19 cellular contexts compared by ENCODE assay signal in the genomic region with DNA sequence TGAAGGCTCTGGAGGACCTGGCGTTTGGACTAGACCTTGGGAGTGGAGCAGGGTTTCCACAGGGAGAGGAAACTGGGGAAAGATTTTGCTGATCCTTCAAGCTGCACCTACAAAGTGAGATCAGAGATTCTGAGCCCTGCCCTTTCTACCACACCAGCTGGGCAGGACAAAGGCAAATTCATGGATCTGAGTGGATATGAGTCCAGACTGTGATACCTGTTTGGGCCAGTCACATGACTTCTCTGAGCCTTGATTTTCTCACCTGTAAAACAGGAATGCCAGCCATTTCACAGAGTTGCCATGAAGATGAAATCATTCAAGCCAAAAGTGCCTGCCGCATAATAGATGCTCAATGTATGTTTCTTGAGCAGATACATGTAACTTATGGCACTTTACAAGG. TPM values are rescaled to one million over a fixed set of nuclear protein-coding genes. Genes with fewer than 3 reads are reported as not detected.
DNase-seq lines count a peak whose midpoint lies in the region; ATAC-seq and TF ChIP-seq lines count a peak whose summit lies in the region.
"Had no signal": no experiment of that assay in that cellular context is flagged by ENCODE, and none has a peak within 500 bp of the region (broad histone marks: within the 10 kb centered on the region; RNA-seq: fewer than 3 reads in every experiment).

No MANE protein-coding gene starts in this region.

- peaks cover 3% of the 10 kb centered on the region for H3K36me3 ChIP-seq in CD8-positive, alpha-beta T cell (ENCODE audit: insufficient read depth, low read length)
- H3K36me3 ChIP-seq in esophagus squamous epithelium (peaks cover 0 to 4% (median 0%) of the 10 kb centered on the region in 3 donors), thoracic aorta (no peaks in the 10 kb centered on the region), Karpas-422 (ENCODE audit: insufficient read depth, low read length) (peaks cover 11% of the 10 kb centered on the region), upper lobe of right lung (no peaks in the 10 kb centered on the region)

- no peak overlapping the region for H3K4me3 ChIP-seq in CD8-positive, alpha-beta T cell (ENCODE audit: low read depth, low read length)
- H3K4me3 ChIP-seq in esophagus squamous epithelium (no peak overlapping the region), thoracic aorta (no peak overlapping the region), Karpas-422 (ENCODE audit: low read length) (no peak overlapping the region), upper lobe of right lung (no peak overlapping the region)
- H3K4me3 ChIP-seq: A549 had no signal

- no peaks in the 10 kb centered on the region for H3K4me1 ChIP-seq in CD8-positive, alpha-beta T cell (ENCODE audit: insufficient read depth, low read length)
- H3K4me1 ChIP-seq in esophagus squamous epithelium (peaks cover 32 to 76% (median 40%) of the 10 kb centered on the region in 3 donors), thoracic aorta (ENCODE audit: control insufficient read depth in 1 of 2, low read depth in 2 of 2) (peaks cover 39 to 58% of the 10 kb centered on the region in 2 donors), Karpas-422 (ENCODE audit: low read length) (no peaks in the 10 kb centered on the region), upper lobe of right lung (peaks cover 51% of the 10 kb centered on the region)

- H3K4me1 Mint-ChIP-seq in CD8-positive, alpha-beta T cell (ENCODE audit: low read depth) = peaks cover 30% of the 10 kb centered on the region

- H3K27ac Mint-ChIP-seq in CD8-positive, alpha-beta T cell = peak overlapping the region; percentile 32

- CTCF ChIA-PET in CD8-positive, alpha-beta T cell (lab: Charles Lee) = interaction anchor here (1.4 kb wide), 1 partner anchor 43 kb away, joined by 4 read pairs; no protein-coding TSS in a partner anchor
- CTCF ChIA-PET in RWPE1 (lab: Yijun Ruan, JAX) = interaction anchor here (0.8 to 2.5 kb wide), 4 partner anchors 12 to 81 kb away, joined by 3 to 16 read pairs (median 6); no protein-coding TSS in a partner anchor

- no peaks in the 10 kb centered on the region for H3K9me2 ChIP-seq in Karpas-422 (replicated peaks; ENCODE audit: insufficient read depth, low read length)

- H3K9ac ChIP-seq in Karpas-422 (ENCODE audit: low read length) = no peak overlapping the region

- H3K36me3 Mint-ChIP-seq in CD8-positive, alpha-beta T cell = peaks cover 19% of the 10 kb centered on the region

- POLR2A ChIA-PET in CD8-positive, alpha-beta T cell (lab: Charles Lee) = no interaction called here
- POLR2A ChIA-PET in RWPE1 (lab: Yijun Ruan, JAX; ENCODE audit: low non-redundant PET) = no interaction called here

- H3K9me3 ChIP-seq in CD8-positive, alpha-beta T cell (ENCODE audit: low read length) = no peaks in the 10 kb centered on the region
- no peaks in the 10 kb centered on the region for H3K9me3 ChIP-seq in esophagus squamous epithelium
- H3K9me3 ChIP-seq in thoracic aorta = no peaks in the 10 kb centered on the region
- no peaks in the 10 kb centered on the region for H3K9me3 ChIP-seq in Karpas-422 (ENCODE audit: low read length)
- H3K9me3 ChIP-seq in upper lobe of right lung = no peaks in the 10 kb centered on the region
- H3K9me3 ChIP-seq: A549 had no signal

- H3K27me3 Mint-ChIP-seq in CD8-positive, alpha-beta T cell (ENCODE audit: low read depth) = no peaks in the 10 kb centered on the region

- no peaks in the 10 kb centered on the region for H3K9me3 Mint-ChIP-seq in CD8-positive, alpha-beta T cell
- H3K9me3 Mint-ChIP-seq: HFFc6 had no signal

- H3K4me3 Mint-ChIP-seq in CD8-positive, alpha-beta T cell = no peak overlapping the region

- WGBS in esophagus squamous epithelium, 2 donors = 75 to 90% methylated on average over 2 of the region's 2 CpGs

- no peak for TF ChIP-seq POLR2A in esophagus squamous epithelium (IDR thresholded peaks at IDR 0.05)

- no peaks in the 10 kb centered on the region for H4K20me1 ChIP-seq in Karpas-422 (ENCODE audit: insufficient read depth, low read depth, low read length)

- intact Hi-C loops in CD8-positive, alpha-beta T cell (cut with DNase I, micrococcal nuclease) = no loop called here
- intact Hi-C loops in esophagus squamous epithelium (cut with DNase I) = no loop called here
- intact Hi-C loops in upper lobe of right lung (cut with DNase I) = no loop called here

- H2AFZ ChIP-seq in Karpas-422 (ENCODE audit: low read length) = no peak overlapping the region

- no peak for TF ChIP-seq CTCF in CD8-positive, alpha-beta T cell (IDR thresholded peaks at IDR 0.05)
- TF ChIP-seq CTCF in RWPE1 (conservative IDR thresholded peaks at IDR 0.05; ENCODE audit: low read depth) (no peak), esophagus squamous epithelium (IDR thresholded peaks at IDR 0.05) (no peak), thoracic aorta (IDR thresholded peaks at IDR 0.05) (no peak), upper lobe of right lung (IDR thresholded peaks at IDR 0.05) (no peak)

- no peak for ATAC-seq in CD8-positive, alpha-beta T cell
- ATAC-seq in thoracic aorta (ENCODE audit: insufficient number of reproducible peaks, low FRiP score, low read depth) (no peak), upper lobe of right lung (no peak), left lobe of liver (no peak)
- ATAC-seq: A549, SK-N-SH treated with all-trans-retinoic acid at 6 μM for 48 hours had no signal

- H3K27me3 ChIP-seq in CD8-positive, alpha-beta T cell (ENCODE audit: insufficient read depth, low read length) = no peaks in the 10 kb centered on the region
- H3K27me3 ChIP-seq in esophagus squamous epithelium (peaks cover 0 to under 1% (median 0%) of the 10 kb centered on the region in 4 donors), thoracic aorta (replicated peaks; ENCODE audit: insufficient read depth) (no peaks in the 10 kb centered on the region), Karpas-422 (ENCODE audit: low read length) (no peaks in the 10 kb centered on the region), upper lobe of right lung (no peaks in the 10 kb centered on the region)

- DNase-seq in CD8-positive, alpha-beta T cell = no peak
- DNase-seq in RWPE1 (ENCODE audit: low spot score) (no peak), esophagus squamous epithelium (lab: John Stamatoyannopoulos, UW) (no peak), thoracic aorta (ENCODE audit: low spot score) (no peak), Karpas-422 (no peak), upper lobe of right lung (no peak), foreskin melanocyte (no peak), left lobe of liver (ENCODE audit: low spot score) (no peak)
- DNase-seq: C1 segment of cervical spinal cord, DMS79 treated with DMSO at 0.1 percent for 48 hours, HFFc6, NCI-H1105, NCI-H2107, NCI-H510A treated with DMSO at 0.1 percent for 48 hours, NCI-H82, RPMI8226, SIG-M5 had no signal

- no peaks in the 10 kb centered on the region for H3K79me2 ChIP-seq in Karpas-422 (ENCODE audit: low read length)

- no peak overlapping the region for H3K27ac ChIP-seq in CD8-positive, alpha-beta T cell (ENCODE audit: low read depth, low read length)
- H3K27ac ChIP-seq in RWPE1 (peak overlapping the region; percentile 76; the same call in 1 of the 2 replicates), esophagus squamous epithelium (peak overlapping the region; percentile 75 to 88 (median 84)), thoracic aorta (peak overlapping the region; percentile 78 to 92), Karpas-422 (ENCODE audit: low read length) (no peak overlapping the region), upper lobe of right lung (no peak overlapping the region)
- H3K27ac ChIP-seq: A549 had no signal

- no peak overlapping the region for H3K4me2 ChIP-seq in Karpas-422 (ENCODE audit: low read depth, low read length, poor library complexity, severe bottlenecking)
- H3K4me2 ChIP-seq: A549 had no signal

RNA-seq across cellular contexts. Expression of a gene that starts 4.9 kb away (rescaled TPM):
- total RNA-seq in CD8-positive, alpha-beta T cell = 100 to 1,000 TPM; 209 to 213 TPM
- total RNA-seq in esophagus squamous epithelium = 10 to 100 TPM; 29.2 to 85.3 (median 35.1) TPM
- 10 to 100 TPM; 21.7 to 22.8 TPM for total RNA-seq in thoracic aorta
- total RNA-seq in Karpas-422 (2014; rRNA removed; shearing (Covaris generic); ENCODE audit: low replicate concordance) = 27.2 and 29.5 TPM in 2 replicates
- total RNA-seq in upper lobe of right lung = 37.6 TPM
- 13.1 TPM for total RNA-seq in left lobe of liver

RNA-seq across cellular contexts. Expression of a gene that starts 32.1 kb away (rescaled TPM):
- total RNA-seq in CD8-positive, alpha-beta T cell = 10 to 100 TPM; 24.6 to 25.2 TPM
- total RNA-seq in esophagus squamous epithelium (10 to 100 TPM; 12.6 to 23.7 (median 18.1) TPM), thoracic aorta (10 to 100 TPM in 1 of 2 donors, 1 to 10 TPM in 1; 5.8 to 16.1 TPM), upper lobe of right lung (8.5 TPM), left lobe of liver (1.3 TPM)
- total RNA-seq in Karpas-422 (2014; rRNA removed; shearing (Covaris generic); ENCODE audit: low replicate concordance) = 36.0 and 45.4 TPM in 2 replicates

Comparison
In these comparisons a context has a peak if more than half of its experiments do, and no peak if none do; other contexts are left out.
1. H3K27ac ChIP-seq: peak in RWPE1 (single experiment), esophagus squamous epithelium (4 of 4) and thoracic aorta (2 of 2); none in CD8-positive, alpha-beta T cell (single experiment), Karpas-422 (single experiment) and upper lobe of right lung (single experiment).